2 cellular contexts compared by ENCODE assay signal in genomic region chr6:15282334-15282733, GRCh38.
A peak's percentile ranks its signal among the peaks of the same experiment; 100 is the strongest.
TF ChIP-seq lines count a peak whose summit lies in the region.

No MANE protein-coding gene starts in this region.

TF ChIP-seq in HEK293, 187 proteins besides CTCF, POLR2A, EP300 and RAD21:
- TF ChIP-seq ZNF585B (tag by site-specific recombination; IDR thresholded peaks at IDR 0.05) (no peak), ZNF596 (tag by site-specific recombination; IDR thresholded peaks at IDR 0.05) (peak; percentile 68; the same call in 1 of the 2 replicates)

TF ChIP-seq in GM12878, 131 proteins besides CTCF, POLR2A, EP300 and RAD21:
- TF ChIP-seq RAD51 (IDR thresholded peaks at IDR 0.05) (0 out of 2 replicates have a peak, but pooled peaks have one; percentile 17), NFXL1 (IDR thresholded peaks at IDR 0.05; ENCODE audit: borderline replicate concordance) (no peak), POU2F2 (IDR thresholded peaks at IDR 0.05; ENCODE audit: borderline replicate concordance, low read depth, low read length) (peak; percentile 46; the same call in 1 of the 3 replicates)
TF ChIP-seq in GM12878: peak in this region for 2.
